Comparison of ENCODE assay signal across 14 cellular contexts in genomic region chr1:206566976-206567375, GRCh38. TPM values are rescaled to one million over a fixed set of nuclear protein-coding genes. Genes with fewer than 3 reads are reported as not detected.
DNase-seq lines count a peak whose midpoint lies in the region; ATAC-seq and TF ChIP-seq lines count a peak whose summit lies in the region.
"Had no signal": no experiment of that assay in that cellular context is flagged by ENCODE, and none has a peak within 500 bp of the region (broad histone marks: within the 10 kb centered on the region; RNA-seq: fewer than 3 reads in every experiment).

No MANE protein-coding gene starts in this region.

- peaks cover 94% of the 10 kb centered on the region for H3K4me1 Mint-ChIP-seq in T-helper 2 cell treated with Interferon-gamma antibody and Interleukin-4, amounts not matched to agents 5 μg/mL and 100 μg/mL, for 36 hours (ENCODE audit: low read depth)
- peaks cover 99% of the 10 kb centered on the region for H3K4me1 Mint-ChIP-seq in activated CD4-positive, alpha-beta memory T cell treated with anti-CD3 and anti-CD28 coated beads, Interleukin-2, amount 10 ng/mL, durations not matched to agents 7 days and 5 days
- peaks cover 27% of the 10 kb centered on the region for H3K4me1 Mint-ChIP-seq in nephron

- POLR2A ChIA-PET in activated CD4-positive, alpha-beta memory T cell treated with anti-CD3 and anti-CD28 coated beads, Interleukin-2, amount 10 ng/mL, durations not matched to agents 7 days and 5 days (lab: Charles Lee) = interaction anchor here (1.1 to 28.4 kb wide), 3 partner anchors 5 to 97 kb away, joined by 3 to 1193 read pairs (median 1193); partner anchors contain the start of gene IKBKE

- ATAC-seq in GM18909 (IDR thresholded peaks at IDR 0.05; ENCODE audit: poor library complexity, unreplicated experiment) = no peak
- ATAC-seq: K562 had no signal

- H3K36me3 ChIP-seq in Loucy (ENCODE audit: insufficient read depth, low read length) = peaks cover 52% of the 10 kb centered on the region

- H3K4me3 ChIP-seq in Loucy (ENCODE audit: low read length, poor library complexity, severe bottlenecking) = no peak overlapping the region
- H3K4me3 ChIP-seq: K562, PC-9 had no signal

- DNase-seq in T-helper 2 cell treated with Interferon-gamma antibody and Interleukin-4, amounts not matched to agents 5 μg/mL and 100 μg/mL, for 36 hours (ENCODE audit: low spot score) = no peak
- DNase-seq in T-helper 2 cell = no peak
- no peak for DNase-seq in activated CD4-positive, alpha-beta memory T cell treated with anti-CD3 and anti-CD28 coated beads, Interleukin-2, amount 10 ng/mL, durations not matched to agents 7 days and 5 days
- DNase-seq in MV-4-11 (lab: John Stamatoyannopoulos, UW) = no peak
- DNase-seq in germinal center (ENCODE audit: low spot score) = no peak
- DNase-seq: activated CD4-positive, alpha-beta T cell treated with anti-CD3 and anti-CD28 coated beads for 48 hours; H9; kidney; PC-9; stimulated activated CD8-positive, alpha-beta memory T cell treated with anti-CD3 and anti-CD28 coated beads, Interleukin-4, amount 100 ng/mL, for 48 hours had no signal

- H3K9me2 ChIP-seq in Loucy (replicated peaks; ENCODE audit: low read depth, low read length) = no peaks in the 10 kb centered on the region

- H3K79me2 ChIP-seq in Loucy (ENCODE audit: insufficient read depth, low read length) = peaks cover 95% of the 10 kb centered on the region

- H3K27ac Mint-ChIP-seq in T-helper 2 cell treated with Interferon-gamma antibody and Interleukin-4, amounts not matched to agents 5 μg/mL and 100 μg/mL, for 36 hours = peak overlapping the region; percentile 79
- peak overlapping the region; percentile 88 for H3K27ac Mint-ChIP-seq in activated CD4-positive, alpha-beta memory T cell treated with anti-CD3 and anti-CD28 coated beads, Interleukin-2, amount 10 ng/mL, durations not matched to agents 7 days and 5 days
- peak overlapping the region in 2 of 3 experiments; percentile 4 to 11 for H3K27ac Mint-ChIP-seq in nephron
- H3K27ac Mint-ChIP-seq: H9 had no signal

- no peaks in the 10 kb centered on the region for H3K27me3 Mint-ChIP-seq in T-helper 2 cell treated with Interferon-gamma antibody and Interleukin-4, amounts not matched to agents 5 μg/mL and 100 μg/mL, for 36 hours (ENCODE audit: low read depth)
- H3K27me3 Mint-ChIP-seq in activated CD4-positive, alpha-beta memory T cell treated with anti-CD3 and anti-CD28 coated beads, Interleukin-2, amount 10 ng/mL, durations not matched to agents 7 days and 5 days = no peaks in the 10 kb centered on the region
- H3K27me3 Mint-ChIP-seq in nephron (ENCODE audit: low read depth) = peaks cover 44% of the 10 kb centered on the region

- H3K4me2 ChIP-seq in Loucy (ENCODE audit: low read depth, low read length, poor library complexity, severe bottlenecking) = peak overlapping the region; percentile 89
- H3K4me2 ChIP-seq: PC-9 had no signal

- H3K9me3 ChIP-seq in Loucy (ENCODE audit: insufficient read depth, low read depth, low read length) = no peaks in the 10 kb centered on the region

- H2AFZ ChIP-seq in Loucy (ENCODE audit: low read length) = no peak overlapping the region
- H2AFZ ChIP-seq: PC-9 had no signal

- H4K20me1 ChIP-seq in Loucy (ENCODE audit: insufficient read depth, low read length, poor library complexity, severe bottlenecking) = peaks cover 85% of the 10 kb centered on the region

- peaks cover 90% of the 10 kb centered on the region for H3K36me3 Mint-ChIP-seq in T-helper 2 cell treated with Interferon-gamma antibody and Interleukin-4, amounts not matched to agents 5 μg/mL and 100 μg/mL, for 36 hours (ENCODE audit: low read depth)
- peaks cover 98% of the 10 kb centered on the region for H3K36me3 Mint-ChIP-seq in activated CD4-positive, alpha-beta memory T cell treated with anti-CD3 and anti-CD28 coated beads, Interleukin-2, amount 10 ng/mL, durations not matched to agents 7 days and 5 days (ENCODE audit: low read depth)
- H3K36me3 Mint-ChIP-seq in nephron (ENCODE audit: low read depth) = no peaks in the 10 kb centered on the region

- peak overlapping the region; percentile 32 for H3K9ac ChIP-seq in Loucy (ENCODE audit: low read depth, low read length, poor library complexity, severe bottlenecking)

- CTCF ChIA-PET in activated CD4-positive, alpha-beta memory T cell treated with anti-CD3 and anti-CD28 coated beads, Interleukin-2, amount 10 ng/mL, durations not matched to agents 7 days and 5 days (lab: Charles Lee) = interaction anchor here (1.4 to 23.3 kb wide), 5 partner anchors 10 to 22 kb away, joined by 5 to 524 read pairs (median 15); no protein-coding TSS in a partner anchor

- peak overlapping the region; percentile 92 for H3K4me3 Mint-ChIP-seq in T-helper 2 cell treated with Interferon-gamma antibody and Interleukin-4, amounts not matched to agents 5 μg/mL and 100 μg/mL, for 36 hours
- H3K4me3 Mint-ChIP-seq in activated CD4-positive, alpha-beta memory T cell treated with anti-CD3 and anti-CD28 coated beads, Interleukin-2, amount 10 ng/mL, durations not matched to agents 7 days and 5 days = peak overlapping the region; percentile 72
- no peak overlapping the region for H3K4me3 Mint-ChIP-seq in nephron
- H3K4me3 Mint-ChIP-seq: H9 had no signal

- no peaks in the 10 kb centered on the region for H3K9me3 Mint-ChIP-seq in T-helper 2 cell treated with Interferon-gamma antibody and Interleukin-4, amounts not matched to agents 5 μg/mL and 100 μg/mL, for 36 hours
- H3K9me3 Mint-ChIP-seq in activated CD4-positive, alpha-beta memory T cell treated with anti-CD3 and anti-CD28 coated beads, Interleukin-2, amount 10 ng/mL, durations not matched to agents 7 days and 5 days = no peaks in the 10 kb centered on the region
- no peaks in the 10 kb centered on the region for H3K9me3 Mint-ChIP-seq in nephron
- H3K9me3 Mint-ChIP-seq: H9 had no signal

- peaks cover 77% of the 10 kb centered on the region for H3K4me1 ChIP-seq in Loucy (ENCODE audit: insufficient read depth, low read length, poor library complexity, severe bottlenecking)

- TF ChIP-seq CTCF in Loucy (conservative IDR thresholded peaks at IDR 0.05; ENCODE audit: low read length) (no peak), nephron (IDR thresholded peaks at IDR 0.05; ENCODE audit: unreplicated experiment in 3 of 3) (no peak)

- peaks cover 4% of the 10 kb centered on the region; the same call in 1 of the 2 replicates for H3F3A ChIP-seq in Loucy (ENCODE audit: low read depth)

- no peaks in the 10 kb centered on the region for H3K27me3 ChIP-seq in Loucy (ENCODE audit: insufficient read depth, low read length, poor library complexity, severe bottlenecking)

RNA-seq across cellular contexts. Expression of gene EIF2D, which starts 45.3 kb away (rescaled TPM):
- total RNA-seq in activated CD4-positive, alpha-beta memory T cell treated with anti-CD3 and anti-CD28 coated beads, Interleukin-2, amount 10 ng/mL, durations not matched to agents 7 days and 5 days = 10 to 100 TPM; 42.2 to 43.1 TPM

RNA-seq across cellular contexts. Expression of gene RASSF5, which starts 59.6 kb away (rescaled TPM):
- 100 to 1,000 TPM; 213 to 216 TPM for total RNA-seq in activated CD4-positive, alpha-beta memory T cell treated with anti-CD3 and anti-CD28 coated beads, Interleukin-2, amount 10 ng/mL, durations not matched to agents 7 days and 5 days

Comparison
In these comparisons a context has a peak if more than half of its experiments do, and no peak if none do; other contexts are left out.
1. H3K27ac Mint-ChIP-seq: peak in every context shown above with its lines; median percentile 88 in activated CD4-positive, alpha-beta memory T cell treated with anti-CD3 and anti-CD28 coated beads, Interleukin-2, amount 10 ng/mL, durations not matched to agents 7 days and 5 days; 79 in T-helper 2 cell treated with Interferon-gamma antibody and Interleukin-4, amounts not matched to agents 5 μg/mL and 100 μg/mL, for 36 hours; 8 in nephron.
2. H3K4me3 Mint-ChIP-seq: peak in T-helper 2 cell treated with Interferon-gamma antibody and Interleukin-4, amounts not matched to agents 5 μg/mL and 100 μg/mL, for 36 hours (single experiment) and activated CD4-positive, alpha-beta memory T cell treated with anti-CD3 and anti-CD28 coated beads, Interleukin-2, amount 10 ng/mL, durations not matched to agents 7 days and 5 days (single experiment); none in nephron (0 of 3).